2 cellular contexts compared by ENCODE assay signal in genomic region chr14:75123991-75124390, GRCh38.
TF ChIP-seq lines count a peak whose summit lies in the region.

No MANE protein-coding gene starts in this region.

TF ChIP-seq in A549, 52 proteins besides CTCF, POLR2A, EP300 and RAD21:
- TF ChIP-seq FOSL2 (IDR thresholded peaks at IDR 0.05) (no peak), FOSL2 (CRISPR knock-in tag; IDR thresholded peaks at IDR 0.05) (peak; percentile 71), ATOH8 (CRISPR knock-in tag; IDR thresholded peaks at IDR 0.05; ENCODE audit: low read depth) (no peak), MAX (IDR thresholded peaks at IDR 0.05) (0 out of 2 replicates have a peak, but pooled peaks have one; percentile 30), BHLHE40 (IDR thresholded peaks at IDR 0.05; ENCODE audit: low read depth, low read length) (no peak)

TF ChIP-seq in IMR-90, 13 proteins besides CTCF, POLR2A, EP300 and RAD21:
- peak; percentile 54 for TF ChIP-seq FOS (IDR thresholded peaks at IDR 0.05; ENCODE audit: low read depth, low read length)
- no peak for TF ChIP-seq MXI1 (IDR thresholded peaks at IDR 0.05; ENCODE audit: borderline replicate concordance, low read depth, low read length)
- no peak for TF ChIP-seq MAZ (IDR thresholded peaks at IDR 0.05; ENCODE audit: borderline replicate concordance, low read depth, low read length)
